ENCODE assay signal across 8 cellular contexts in genomic region chr2:47007221-47007825, GRCh38.
DNase-seq lines count a peak whose midpoint lies in the region; ATAC-seq and TF ChIP-seq lines count a peak whose summit lies in the region.
"Had no signal": no experiment of that assay in that cellular context is flagged by ENCODE, and none has a peak within 500 bp of the region (broad histone marks: within the 10 kb centered on the region; RNA-seq: fewer than 3 reads in every experiment).

No MANE protein-coding gene starts in this region.

- in situ Hi-C loops in GM23248 (cut with MboI): no loop called here

- 55 to 77% methylated on average over 10 to 17 of the region's 17 CpGs for WGBS in testis, 2 donors
- WGBS in GM23248 (ENCODE audit: low coverage in 1 of 2, low lambda C conversion rate in 2 of 2, missing lambda C conversion rate in 2 of 2), 2 experiments: 65 to 73% methylated on average over 17 of the region's 17 CpGs

- no peak overlapping the region for H3K9ac ChIP-seq in GM23248

- H3K9me2 ChIP-seq in GM23248 (ENCODE audit: insufficient read depth): no peaks in the 10 kb centered on the region

- no peak for TF ChIP-seq POLR2A in testis (IDR thresholded peaks at IDR 0.05)

- H3K27ac ChIP-seq in muscle layer of duodenum (ENCODE audit: low read length) (peak overlapping the region; percentile 80), testis (peak overlapping the region; percentile 64 to 69), GM23248 (no peak overlapping the region)

- peaks cover 15% of the 10 kb centered on the region; the same call in 1 of the 2 replicates for H3F3A ChIP-seq in GM23248 (ENCODE audit: insufficient read depth)

- H2AFZ ChIP-seq in GM23248: no peak overlapping the region

- intact Hi-C loops in testis (cut with DNase I; ENCODE audit: low total_unique reads): no loop called here

- no peaks in the 10 kb centered on the region for H4K20me1 ChIP-seq in GM23248 (ENCODE audit: insufficient read depth)

- H3K36me3 ChIP-seq in muscle layer of duodenum (ENCODE audit: control insufficient read depth in 1 of 2, insufficient read depth in 2 of 2, low read length in 2 of 2) (peaks cover 18 to 21% of the 10 kb centered on the region in 2 donors), testis (ENCODE audit: low read depth, missing control alignments) (no peaks in the 10 kb centered on the region), GM23248 (ENCODE audit: low read depth) (peaks cover 39% of the 10 kb centered on the region)

- DNase-seq in NCI-H2171 (lab: John Stamatoyannopoulos, UW) (peak; percentile 83), cerebellum (ENCODE audit: low spot score) (peak; percentile 80), testis (no peak), mucosa of gallbladder (ENCODE audit: low spot score) (no peak), GM23248 (no peak)
- DNase-seq: NCI-H526 treated with DMSO at 0.1 percent for 48 hours had no signal

- no peak for TF ChIP-seq CTCF in testis (IDR thresholded peaks at IDR 0.05)

- H3K4me1 ChIP-seq in muscle layer of duodenum (ENCODE audit: control insufficient read depth in 1 of 2, insufficient read depth in 2 of 2, low read length in 2 of 2) (peaks cover 22 to 70% of the 10 kb centered on the region in 2 donors), testis (peaks cover 53% of the 10 kb centered on the region), GM23248 (ENCODE audit: insufficient read depth) (peaks cover 18% of the 10 kb centered on the region)

- no peaks in the 10 kb centered on the region for H3K79me2 ChIP-seq in GM23248 (ENCODE audit: insufficient read depth)

- H3K4me3 ChIP-seq in muscle layer of duodenum (ENCODE audit: low read depth in 1 of 2, low read length in 2 of 2) (no peak overlapping the region), testis (no peak overlapping the region), GM23248 (no peak overlapping the region)

- no peak for ATAC-seq in GM18498 (IDR thresholded peaks at IDR 0.05; ENCODE audit: unreplicated experiment)

- H3K27me3 ChIP-seq in muscle layer of duodenum (ENCODE audit: low read depth, low read length): no peaks in the 10 kb centered on the region
- H3K27me3 ChIP-seq in testis: no peaks in the 10 kb centered on the region
- H3K27me3 ChIP-seq in GM23248 (replicated peaks; ENCODE audit: insufficient read depth): no peaks in the 10 kb centered on the region

- H3K4me2 ChIP-seq in GM23248 (ENCODE audit: unreplicated experiment): no peak overlapping the region

- H3K9me3 ChIP-seq in muscle layer of duodenum (ENCODE audit: control insufficient read depth in 1 of 2, low read length in 2 of 2): no peaks in the 10 kb centered on the region
- H3K9me3 ChIP-seq in testis: no peaks in the 10 kb centered on the region
- H3K9me3 ChIP-seq in GM23248 (ENCODE audit: low read depth): no peaks in the 10 kb centered on the region

Comparison
In these comparisons a context has a peak if more than half of its experiments do, and no peak if none do; other contexts are left out.
1. DNase-seq: peak in NCI-H2171 (single experiment) and cerebellum (single experiment); none in testis (single experiment), mucosa of gallbladder (single experiment) and GM23248 (single experiment).